1 cellular context compared by ENCODE assay signal in the genomic region with DNA sequence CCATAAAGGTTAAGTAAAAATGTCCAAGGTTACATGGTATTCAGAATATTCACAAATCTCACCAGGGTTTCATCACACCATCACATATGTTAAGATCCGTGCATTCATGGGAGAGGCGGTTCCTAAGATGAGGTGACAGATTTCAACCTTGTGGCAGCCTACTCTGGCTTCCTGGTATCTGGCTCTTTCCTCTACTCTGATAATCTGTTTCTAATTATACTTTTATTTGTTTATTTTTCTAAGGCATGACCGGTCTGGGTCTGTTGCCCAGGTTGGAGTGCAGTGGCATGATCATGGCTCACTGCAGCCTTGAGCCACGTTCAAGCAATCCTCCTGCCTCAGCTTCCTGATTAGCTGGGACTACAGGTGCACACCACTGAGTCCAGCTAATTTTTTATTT.
TF ChIP-seq lines count a peak whose summit lies in the region.

No MANE protein-coding gene starts in this region.

TF ChIP-seq in endothelial cell of umbilical vein, 7 proteins besides CTCF, POLR2A, EP300 and RAD21:
- TF ChIP-seq FOS (IDR thresholded peaks at IDR 0.05; ENCODE audit: borderline replicate concordance, insufficient read depth, low read length) (no peak), JUN (IDR thresholded peaks at IDR 0.05; ENCODE audit: borderline replicate concordance, insufficient read depth, insufficient read length, low read depth) (no peak), GATA2 (IDR thresholded peaks at IDR 0.05; ENCODE audit: insufficient read depth, insufficient read length, low read depth, low read length) (no peak), POLR2AphosphoS5 (IDR thresholded peaks at IDR 0.05; ENCODE audit: insufficient read depth, low read depth, low read length) (no peak), MYC (IDR thresholded peaks at IDR 0.05; ENCODE audit: low read depth, low read length) (no peak), EZH2 (IDR thresholded peaks at IDR 0.05; ENCODE audit: borderline replicate concordance, low read depth, low read length, severe bottlenecking) (no peak)
- TF ChIP-seq, protein P1, sequence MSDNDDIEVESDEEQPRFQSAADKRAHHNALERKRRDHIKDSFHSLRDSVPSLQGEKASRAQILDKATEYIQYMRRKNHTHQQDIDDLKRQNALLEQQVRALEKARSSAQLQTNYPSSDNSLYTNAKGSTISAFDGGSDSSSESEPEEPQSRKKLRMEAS (IDR thresholded peaks at IDR 0.05; ENCODE audit: insufficient read depth, insufficient read length): no peak
TF ChIP-seq in endothelial cell of umbilical vein: peak in this region for 0.
